Comparison of ENCODE assay signal across 2 cellular contexts in the genomic region with DNA sequence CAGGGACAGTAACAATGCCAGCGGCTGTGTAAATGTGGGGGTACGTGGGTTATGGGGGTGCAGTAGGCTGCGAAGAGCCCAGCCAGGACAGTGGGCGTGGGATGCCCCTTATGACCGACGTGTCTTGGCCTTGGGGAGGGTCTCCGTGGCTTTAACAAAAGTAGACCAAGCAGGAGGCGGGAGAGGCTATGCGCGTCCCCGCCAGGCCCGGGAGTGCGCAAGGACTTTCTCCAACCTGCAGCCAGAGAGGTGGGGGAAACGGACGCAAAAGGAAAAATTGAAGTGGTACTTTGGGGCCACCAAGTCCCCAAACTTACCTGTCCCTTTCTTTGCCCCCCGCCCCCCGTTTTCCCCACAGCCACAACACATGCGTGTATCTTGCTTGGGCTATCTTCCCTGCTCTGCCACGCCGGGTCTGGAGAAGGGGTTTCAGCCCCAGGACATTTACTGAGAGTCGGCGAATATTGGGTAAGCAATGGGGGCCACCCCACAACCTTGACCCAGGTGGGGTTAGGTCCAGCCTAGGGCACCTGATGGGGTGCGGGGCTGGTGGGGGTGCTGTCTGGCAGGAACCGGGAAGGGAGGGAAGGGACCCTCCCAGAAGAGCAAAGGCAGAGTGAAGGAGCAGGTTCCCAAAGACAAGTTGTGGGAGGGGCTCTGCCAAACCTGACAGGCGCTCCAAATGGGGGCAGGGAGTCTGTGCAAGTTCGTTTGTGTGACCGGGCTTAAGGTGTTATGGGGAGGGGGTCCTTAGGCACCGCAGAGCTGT.
TF ChIP-seq lines count a peak whose summit lies in the region.

No MANE protein-coding gene starts in this region.

TF ChIP-seq in H1, 55 proteins besides CTCF, POLR2A, EP300 and RAD21:
- TF ChIP-seq NRF1 (IDR thresholded peaks at IDR 0.05; ENCODE audit: low read depth, low read length) (no peak), EZH2 (IDR thresholded peaks at IDR 0.05; ENCODE audit: low read depth, low read length, severe bottlenecking) (peak; percentile 72), RXRA (IDR thresholded peaks at IDR 0.05; ENCODE audit: insufficient read depth, low read depth, low read length) (no peak), BRCA1 (IDR thresholded peaks at IDR 0.05; ENCODE audit: low read depth, low read length) (no peak), TCF12 (IDR thresholded peaks at IDR 0.05; ENCODE audit: low read depth, low read length) (no peak), JUN (IDR thresholded peaks at IDR 0.05; ENCODE audit: low read depth, low read length) (no peak), TEAD4 (IDR thresholded peaks at IDR 0.05; ENCODE audit: low read depth, low read length) (no peak), RNF2 (IDR thresholded peaks at IDR 0.05; ENCODE audit: borderline replicate concordance, low read depth, low read length, missing control alignments, poor library complexity, severe bottlenecking) (peak; percentile 1), CHD2 (IDR thresholded peaks at IDR 0.05; ENCODE audit: low read length) (no peak), CEBPB (IDR thresholded peaks at IDR 0.05; ENCODE audit: low read depth, low read length) (no peak), SUZ12 (IDR thresholded peaks at IDR 0.05; ENCODE audit: low read length) (peak; percentile 33; the same call in 1 of the 2 replicates)

TF ChIP-seq in neural cell, 6 proteins besides CTCF, POLR2A, EP300 and RAD21:
- TF ChIP-seq TAF1 (IDR thresholded peaks at IDR 0.05; ENCODE audit: low read depth) (peak; percentile 6), REST (IDR thresholded peaks at IDR 0.05; ENCODE audit: borderline replicate concordance) (no peak), MXI1 (conservative IDR thresholded peaks at IDR 0.05; ENCODE audit: poor library complexity, severe bottlenecking) (no peak), POLR2AphosphoS5 (IDR thresholded peaks at IDR 0.05) (peak; percentile 4)
